ENCODE assay signal across 8 cellular contexts in genomic region chr9:121213136-121213806, GRCh38. TPM values are rescaled to one million over a fixed set of nuclear protein-coding genes. Genes with fewer than 3 reads are reported as not detected.
DNase-seq lines count a peak whose midpoint lies in the region; ATAC-seq and TF ChIP-seq lines count a peak whose summit lies in the region.

No MANE protein-coding gene starts in this region.

- H3K4me3 ChIP-seq in PC-9 (no peak overlapping the region), fibroblast of mammary gland (ENCODE audit: control insufficient read depth, low read depth, low read length) (no peak overlapping the region)

- H3K9me2 ChIP-seq in PC-9 (ENCODE audit: insufficient read depth) = no peaks in the 10 kb centered on the region

- peak overlapping the region in 2 of 3 experiments; percentile 71 to 74 for H3K27ac Mint-ChIP-seq in nephron
- H3K27ac Mint-ChIP-seq in stimulated activated effector memory CD8-positive, alpha-beta T cell treated with anti-CD3 and anti-CD28 coated beads, Interleukin-12 subunit alpha, Interleukin-12 subunit beta, amount 100 ng/mL, for 72 hours = no peak overlapping the region

- in situ Hi-C loops in KBM-7 (cut with MboI; ENCODE audit: low pct_unique_long_range_greater_than_20kb, low sequenced_read_pairs) = loop anchor here (10.0 kb wide), 2 partner anchors 52 to 172 kb away; partner anchors contain the start of gene GSN

- intact Hi-C loops in PC-9 (cut with micrococcal nuclease; ENCODE audit: unreplicated experiment) = loop anchor here (1.0 to 2.0 kb wide), 7 partner anchors 65 to 456 kb away; no protein-coding TSS in a partner anchor

- H3F3A ChIP-seq in PC-9 (ENCODE audit: insufficient read depth, low read depth) = no peaks in the 10 kb centered on the region

- H4K20me1 ChIP-seq in PC-9 (ENCODE audit: insufficient read depth) = no peaks in the 10 kb centered on the region

- DNase-seq in GDM1 (lab: John Stamatoyannopoulos, UW) = peak; percentile 74
- DNase-seq in KBM-7 = peak; percentile 93
- DNase-seq in PC-9 = peak; percentile 78 to 94
- DNase-seq in activated T-cell treated with anti-CD3 and anti-CD28 coated beads, Interleukin-2, amount 50 U/mL, for 48 hours = peak; percentile 83 to 85
- peak; percentile 88 for DNase-seq in fibroblast of mammary gland (ENCODE audit: low read depth)
- peak; percentile 54 to 76 for DNase-seq in stimulated activated effector memory CD8-positive, alpha-beta T cell treated with anti-CD3 and anti-CD28 coated beads, Interleukin-12 subunit alpha, Interleukin-12 subunit beta, amount 100 ng/mL, for 72 hours (ENCODE audit: low spot score in 2 of 2)

- H3K4me1 ChIP-seq in PC-9 (replicated peaks; ENCODE audit: insufficient read depth) = peaks cover 5% of the 10 kb centered on the region; the same call in 1 of the 2 replicates

- no peaks in the 10 kb centered on the region for H3K27me3 Mint-ChIP-seq in nephron (ENCODE audit: low read depth)

- no peaks in the 10 kb centered on the region for H3K36me3 ChIP-seq in PC-9 (ENCODE audit: low read depth)

- no peaks in the 10 kb centered on the region for H3K27me3 ChIP-seq in PC-9 (ENCODE audit: insufficient read depth, low read depth)

- POLR2A ChIA-PET in PC-9 (lab: Charles Lee; ENCODE audit: unreplicated experiment) = no interaction called here

- no peaks in the 10 kb centered on the region for H3K79me2 ChIP-seq in PC-9 (ENCODE audit: low read depth)

- ATAC-seq in stimulated activated effector memory CD8-positive, alpha-beta T cell treated with anti-CD3 and anti-CD28 coated beads, Interleukin-12 subunit alpha, Interleukin-12 subunit beta, amount 100 ng/mL, for 72 hours = peak; percentile 67
- ATAC-seq in HG03378 (IDR thresholded peaks at IDR 0.05; ENCODE audit: unreplicated experiment) = no peak

- H3K9me3 Mint-ChIP-seq in nephron = no peaks in the 10 kb centered on the region
- H3K9me3 Mint-ChIP-seq in stimulated activated effector memory CD8-positive, alpha-beta T cell treated with anti-CD3 and anti-CD28 coated beads, Interleukin-12 subunit alpha, Interleukin-12 subunit beta, amount 100 ng/mL, for 72 hours = no peaks in the 10 kb centered on the region

- no peaks in the 10 kb centered on the region for H3K36me3 Mint-ChIP-seq in nephron (ENCODE audit: low read depth)
- H3K36me3 Mint-ChIP-seq in stimulated activated effector memory CD8-positive, alpha-beta T cell treated with anti-CD3 and anti-CD28 coated beads, Interleukin-12 subunit alpha, Interleukin-12 subunit beta, amount 100 ng/mL, for 72 hours = peaks cover 6% of the 10 kb centered on the region

- no peak overlapping the region for H3K4me3 Mint-ChIP-seq in nephron
- no peak overlapping the region for H3K4me3 Mint-ChIP-seq in stimulated activated effector memory CD8-positive, alpha-beta T cell treated with anti-CD3 and anti-CD28 coated beads, Interleukin-12 subunit alpha, Interleukin-12 subunit beta, amount 100 ng/mL, for 72 hours

- CTCF ChIA-PET in PC-9 (lab: Charles Lee) = interaction anchor here (0.6 to 0.8 kb wide), 4 partner anchors 14 to 107 kb away, joined by 3 to 10 read pairs (median 4); no protein-coding TSS in a partner anchor

- H2AFZ ChIP-seq in PC-9 = no peak overlapping the region

- TF ChIP-seq CTCF in PC-9 (conservative IDR thresholded peaks at IDR 0.05) (peak; percentile 95), fibroblast of mammary gland (conservative IDR thresholded peaks at IDR 0.05; ENCODE audit: control insufficient read depth, insufficient read depth, low read depth, low read length) (peak; percentile 99), nephron (IDR thresholded peaks at IDR 0.05; ENCODE audit: unreplicated experiment in 3 of 3) (peak; percentile 90 to 96 (median 95))

- no peaks in the 10 kb centered on the region for H3K4me1 Mint-ChIP-seq in nephron
- peaks cover 9% of the 10 kb centered on the region for H3K4me1 Mint-ChIP-seq in stimulated activated effector memory CD8-positive, alpha-beta T cell treated with anti-CD3 and anti-CD28 coated beads, Interleukin-12 subunit alpha, Interleukin-12 subunit beta, amount 100 ng/mL, for 72 hours

- H3K27ac ChIP-seq in PC-9 = no peak overlapping the region

- no TSS peak for BruUV-seq in PC-9 (replicated peaks; lab: Mats Ljungman, UMichigan)

- peak overlapping the region; percentile 20; the same call in 1 of the 2 replicates for H3K4me2 ChIP-seq in PC-9

- H3K9me3 ChIP-seq in PC-9 (ENCODE audit: insufficient read depth, low read depth) = no peaks in the 10 kb centered on the region

RNA-seq across cellular contexts. Expression of gene RAB14, which starts 11.6 kb away (rescaled TPM):
- total RNA-seq in PC-9 (2021) = 58.1 and 82.6 TPM in 2 replicates

RNA-seq across cellular contexts. Expression of gene GSN, which starts 54.7 kb away (rescaled TPM):
- total RNA-seq in PC-9 (2021) = 135 and 207 TPM in 2 replicates
